1 cellular context compared by ENCODE assay signal in the genomic region with DNA sequence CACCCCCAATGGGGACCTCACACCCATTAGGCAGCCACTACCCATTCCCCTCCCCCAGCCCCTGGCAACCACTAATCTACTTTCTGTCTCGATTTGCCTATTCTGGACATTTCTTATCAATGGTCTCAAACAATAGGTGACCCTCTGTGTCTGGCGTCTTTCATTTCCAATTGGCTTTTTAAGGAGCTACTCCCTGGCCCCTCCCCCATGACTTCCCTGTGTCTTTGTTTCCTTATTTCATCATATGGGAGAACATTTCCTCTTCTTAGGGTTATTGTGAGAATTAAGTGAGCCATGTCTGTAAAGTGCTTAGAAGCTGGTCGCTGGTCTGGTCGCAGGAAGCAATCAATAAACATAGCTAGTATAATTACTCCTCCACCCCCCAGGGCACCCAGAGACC.
TF ChIP-seq lines count a peak whose summit lies in the region.

No MANE protein-coding gene starts in this region.

TF ChIP-seq in IMR-90, 13 proteins besides CTCF, POLR2A, EP300 and RAD21:
- TF ChIP-seq CHD1 (IDR thresholded peaks at IDR 0.05; ENCODE audit: low read depth, low read length) (no peak), BHLHE40 (IDR thresholded peaks at IDR 0.05; ENCODE audit: low read depth, low read length) (no peak), CEBPB (IDR thresholded peaks at IDR 0.05; ENCODE audit: low read depth, low read length) (no peak), MAZ (IDR thresholded peaks at IDR 0.05; ENCODE audit: borderline replicate concordance, low read depth, low read length) (no peak), FOS (IDR thresholded peaks at IDR 0.05; ENCODE audit: low read depth, low read length) (no peak), RCOR1 (IDR thresholded peaks at IDR 0.05; ENCODE audit: insufficient replicate concordance, low read length) (no peak), NFE2L2 (IDR thresholded peaks at IDR 0.05; ENCODE audit: low read depth, low read length) (no peak), MXI1 (IDR thresholded peaks at IDR 0.05; ENCODE audit: borderline replicate concordance, low read depth, low read length) (no peak), SMC3 (IDR thresholded peaks at IDR 0.05; ENCODE audit: low read depth, low read length) (no peak), MAFK (IDR thresholded peaks at IDR 0.05; ENCODE audit: low read depth, low read length) (no peak), RFX5 (IDR thresholded peaks at IDR 0.05; ENCODE audit: low read depth, low read length) (no peak)
- TF ChIP-seq, protein P1, sequence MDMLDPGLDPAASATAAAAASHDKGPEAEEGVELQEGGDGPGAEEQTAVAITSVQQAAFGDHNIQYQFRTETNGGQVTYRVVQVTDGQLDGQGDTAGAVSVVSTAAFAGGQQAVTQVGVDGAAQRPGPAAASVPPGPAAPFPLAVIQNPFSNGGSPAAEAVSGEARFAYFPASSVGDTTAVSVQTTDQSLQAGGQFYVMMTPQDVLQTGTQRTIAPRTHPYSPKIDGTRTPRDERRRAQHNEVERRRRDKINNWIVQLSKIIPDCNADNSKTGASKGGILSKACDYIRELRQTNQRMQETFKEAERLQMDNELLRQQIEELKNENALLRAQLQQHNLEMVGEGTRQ (IDR thresholded peaks at IDR 0.05; ENCODE audit: low read depth, low read length): no peak
- TF ChIP-seq, protein P2, sequence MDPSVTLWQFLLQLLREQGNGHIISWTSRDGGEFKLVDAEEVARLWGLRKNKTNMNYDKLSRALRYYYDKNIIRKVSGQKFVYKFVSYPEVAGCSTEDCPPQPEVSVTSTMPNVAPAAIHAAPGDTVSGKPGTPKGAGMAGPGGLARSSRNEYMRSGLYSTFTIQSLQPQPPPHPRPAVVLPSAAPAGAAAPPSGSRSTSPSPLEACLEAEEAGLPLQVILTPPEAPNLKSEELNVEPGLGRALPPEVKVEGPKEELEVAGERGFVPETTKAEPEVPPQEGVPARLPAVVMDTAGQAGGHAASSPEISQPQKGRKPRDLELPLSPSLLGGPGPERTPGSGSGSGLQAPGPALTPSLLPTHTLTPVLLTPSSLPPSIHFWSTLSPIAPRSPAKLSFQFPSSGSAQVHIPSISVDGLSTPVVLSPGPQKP (IDR thresholded peaks at IDR 0.05; ENCODE audit: borderline replicate concordance, low read depth, low read length): no peak
